ENCODE assay signal across 9 cellular contexts in genomic region chr7:332646-333398, GRCh38. TPM values are rescaled to one million over a fixed set of nuclear protein-coding genes. Genes with fewer than 3 reads are reported as not detected.
DNase-seq lines count a peak whose midpoint lies in the region; FAIRE-seq and TF ChIP-seq lines count a peak whose summit lies in the region.
"Had no signal": no experiment of that assay in that cellular context is flagged by ENCODE, and none has a peak within 500 bp of the region (broad histone marks: within the 10 kb centered on the region; RNA-seq: fewer than 3 reads in every experiment).

No MANE protein-coding gene starts in this region.

- no peak for FAIRE-seq in RCC 7860 (lab: Jason Lieb, UNC)
- FAIRE-seq: endometrium had no signal

- H3K36me3 ChIP-seq in kidney epithelial cell (ENCODE audit: control insufficient read depth, insufficient read depth, low read length): no peaks in the 10 kb centered on the region

- peak; percentile 54 for DNase-seq in DMS79 treated with DMSO at 0.1 percent for 48 hours (lab: John Stamatoyannopoulos, UW)
- peak; percentile 34 for DNase-seq in NB4 (ENCODE audit: low read depth)
- DNase-seq in activated CD4-positive, CD25-positive, alpha-beta regulatory T cell treated with anti-CD3 and anti-CD28 coated beads, Interleukin-2, amount 50 U/mL, for 16 hours (ENCODE audit: low read depth, low spot score): peak; percentile 79
- peak in 52 of 61 donors; percentile 11 to 79 (median 44) for DNase-seq in caudate nucleus (lab: John Stamatoyannopoulos, UW)
- peak; percentile 19 for DNase-seq in kidney epithelial cell (ENCODE audit: low read depth)
- peak; percentile 80 to 87 for DNase-seq in stimulated activated CD4-positive, alpha-beta T cell treated with anti-CD3 and anti-CD28 coated beads, Interleukin-15, amount 100 ng/mL, for 48 hours (ENCODE audit: low read depth in 2 of 2)
- DNase-seq in cortex of kidney (lab: John Stamatoyannopoulos, UW): no peak
- no peak for DNase-seq in RCC 7860 (ENCODE audit: low spot score)

- no peak overlapping the region for H3K4me3 ChIP-seq in NB4 (ENCODE audit: low read depth, low read length)
- H3K4me3 ChIP-seq in kidney epithelial cell (ENCODE audit: low read depth, low read length): peak overlapping the region; percentile 22

- no peak for TF ChIP-seq POLR2A in NB4 (IDR thresholded peaks at IDR 0.05; ENCODE audit: extremely low read depth, insufficient read length)

- H3K27ac ChIP-seq in caudate nucleus (ENCODE audit: low read depth, low read length): peak overlapping the region; percentile 48

- peak; percentile 43 for TF ChIP-seq CTCF in NB4 (IDR thresholded peaks at IDR 0.05; ENCODE audit: low read depth, low read length)
- TF ChIP-seq CTCF in kidney epithelial cell (IDR thresholded peaks at IDR 0.05; ENCODE audit: insufficient read depth, low read length, poor library complexity, severe bottlenecking): peak; percentile 82

- peaks cover 11% of the 10 kb centered on the region for H3K27me3 ChIP-seq in kidney epithelial cell (ENCODE audit: control insufficient read depth, insufficient read depth, low read length)

RNA-seq across cellular contexts. Expression of gene FOXL3, which starts 42.9 kb away (rescaled TPM):
- not detected in 2 replicates for total RNA-seq in kidney epithelial cell

Comparison
In these comparisons a context has a peak if more than half of its experiments do, and no peak if none do; other contexts are left out.
1. DNase-seq: peak in DMS79 treated with DMSO at 0.1 percent for 48 hours (single experiment), NB4 (single experiment), activated CD4-positive, CD25-positive, alpha-beta regulatory T cell treated with anti-CD3 and anti-CD28 coated beads, Interleukin-2, amount 50 U/mL, for 16 hours (single experiment), caudate nucleus (52 of 61), kidney epithelial cell (single experiment) and stimulated activated CD4-positive, alpha-beta T cell treated with anti-CD3 and anti-CD28 coated beads, Interleukin-15, amount 100 ng/mL, for 48 hours (2 of 2); none in cortex of kidney (single experiment) and RCC 7860 (single experiment).